Comparison of ENCODE assay signal across 21 cellular contexts in genomic region chr9:3857673-3858072, GRCh38.
DNase-seq lines count a peak whose midpoint lies in the region; ATAC-seq, FAIRE-seq and TF ChIP-seq lines count a peak whose summit lies in the region.
"Had no signal": no experiment of that assay in that cellular context is flagged by ENCODE, and none has a peak within 500 bp of the region (broad histone marks: within the 10 kb centered on the region; RNA-seq: fewer than 3 reads in every experiment).

No MANE protein-coding gene starts in this region.

- peak overlapping the region in 4 of 5 experiments; percentile 7 to 77 (median 45) for H3K27ac Mint-ChIP-seq in brain
- no peak overlapping the region for H3K27ac Mint-ChIP-seq in activated CD4-positive, alpha-beta memory T cell treated with anti-CD3 and anti-CD28 coated beads for 36 hours
- H3K27ac Mint-ChIP-seq: CD4-positive, alpha-beta T cell; effector memory CD8-positive, alpha-beta T cell; memory B cell; naive thymus-derived CD8-positive, alpha-beta T cell had no signal

- H3K9me1 ChIP-seq in keratinocyte (ENCODE audit: control insufficient read depth, extremely low read depth, insufficient read depth, low read length): no peaks in the 10 kb centered on the region

- H3K9me3 ChIP-seq in keratinocyte (ENCODE audit: control insufficient read depth, low read depth, low read length) (no peaks in the 10 kb centered on the region), vagina (no peaks in the 10 kb centered on the region)
- H3K9me3 ChIP-seq: SJCRH30 had no signal

- no peaks in the 10 kb centered on the region for H3K79me2 ChIP-seq in keratinocyte (ENCODE audit: control insufficient read depth, insufficient read depth, low read length)
- H3K79me2 ChIP-seq: parathyroid adenoma had no signal

- FAIRE-seq in keratinocyte (lab: Jason Lieb, UNC): peak; percentile 98
- FAIRE-seq: small intestine, urothelium cell line had no signal

- H3K4me3 Mint-ChIP-seq in brain: no peak overlapping the region
- H3K4me3 Mint-ChIP-seq in activated CD4-positive, alpha-beta memory T cell treated with anti-CD3 and anti-CD28 coated beads for 36 hours: no peak overlapping the region
- H3K4me3 Mint-ChIP-seq: CD4-positive, alpha-beta T cell; effector memory CD8-positive, alpha-beta T cell; memory B cell; naive thymus-derived CD8-positive, alpha-beta T cell had no signal

- CTCF ChIA-PET in activated CD4-positive, alpha-beta memory T cell treated with anti-CD3 and anti-CD28 coated beads for 36 hours (lab: Charles Lee): no interaction called here

- H3K9ac ChIP-seq in keratinocyte (ENCODE audit: control insufficient read depth, extremely low read depth, insufficient read depth, low read length): no peak overlapping the region
- H3K9ac ChIP-seq: parathyroid adenoma had no signal

- H3K36me3 Mint-ChIP-seq in brain: peaks cover 7% of the 10 kb centered on the region
- H3K36me3 Mint-ChIP-seq in activated CD4-positive, alpha-beta memory T cell treated with anti-CD3 and anti-CD28 coated beads for 36 hours: no peaks in the 10 kb centered on the region
- H3K36me3 Mint-ChIP-seq: memory B cell had no signal

- H3K36me3 ChIP-seq in keratinocyte (ENCODE audit: control insufficient read depth in 2 of 2, extremely low read depth in 1 of 2, insufficient read depth in 2 of 2, low read length in 2 of 2) (no peaks in the 10 kb centered on the region), vagina (no peaks in the 10 kb centered on the region)
- H3K36me3 ChIP-seq: SJCRH30 had no signal

- H3K4me1 ChIP-seq in keratinocyte (ENCODE audit: control insufficient read depth, extremely low read depth, insufficient read depth, low read length) (peaks cover 16% of the 10 kb centered on the region), vagina (peaks cover 2% of the 10 kb centered on the region)
- H3K4me1 ChIP-seq: parathyroid adenoma had no signal

- H3K27me3 Mint-ChIP-seq in brain: no peaks in the 10 kb centered on the region
- peaks cover 18% of the 10 kb centered on the region for H3K27me3 Mint-ChIP-seq in activated CD4-positive, alpha-beta memory T cell treated with anti-CD3 and anti-CD28 coated beads for 36 hours

- TF ChIP-seq CTCF in brain (conservative IDR thresholded peaks at IDR 0.05): no peak
- TF ChIP-seq CTCF in keratinocyte (optimal IDR thresholded peaks at IDR 0.05 in 1 of 3, IDR thresholded peaks at IDR 0.05 in 1 of 3, conservative IDR thresholded peaks at IDR 0.05 in 1 of 3; ENCODE audit: extremely low read depth in 1 of 3, insufficient read depth in 2 of 3, low read length in 3 of 3): no peak
- no peak for TF ChIP-seq CTCF in vagina (IDR thresholded peaks at IDR 0.05)

- no peaks in the 10 kb centered on the region for H4K20me1 ChIP-seq in keratinocyte (ENCODE audit: control insufficient read depth, extremely low read depth, insufficient read depth, low read length)

- peaks cover 43% of the 10 kb centered on the region for H3K4me1 Mint-ChIP-seq in brain
- no peaks in the 10 kb centered on the region for H3K4me1 Mint-ChIP-seq in activated CD4-positive, alpha-beta memory T cell treated with anti-CD3 and anti-CD28 coated beads for 36 hours (ENCODE audit: low read depth)
- H3K4me1 Mint-ChIP-seq: memory B cell; naive thymus-derived CD8-positive, alpha-beta T cell had no signal

- POLR2A ChIA-PET in activated CD4-positive, alpha-beta memory T cell treated with anti-CD3 and anti-CD28 coated beads for 36 hours (lab: Charles Lee): no interaction called here

- DNase-seq in AG20443 (ENCODE audit: low spot score): peak; percentile 36
- DNase-seq in HT1080 (ENCODE audit: low read depth): peak; percentile 73
- peak; percentile 66 for DNase-seq in keratinocyte (ENCODE audit: low read depth, low spot score)
- no peak for DNase-seq in vagina (ENCODE audit: extremely low spot score in 2 of 2)
- DNase-seq in DMS53 treated with DMSO at 0.1 percent for 48 hours (lab: John Stamatoyannopoulos, UW; ENCODE audit: unreplicated experiment): no peak
- DNase-seq in activated CD4-positive, alpha-beta memory T cell treated with anti-CD3 and anti-CD28 coated beads for 36 hours: no peak
- DNase-seq: ACHN; activated CD4-positive, alpha-beta T cell treated with anti-CD3 and anti-CD28 coated beads, Interleukin-2, amount 50 U/mL, for 48 hours; CD4-positive, alpha-beta T cell; effector memory CD8-positive, alpha-beta T cell; kidney glomerular epithelial cell; naive thymus-derived CD8-positive, alpha-beta T cell; NCI-H1417; NCI-H748 treated with DMSO at 0.1 percent for 48 hours; small intestine had no signal

- intact Hi-C loops in vagina (cut with DNase I): no loop called here
- intact Hi-C loops in activated CD4-positive, alpha-beta memory T cell treated with anti-CD3 and anti-CD28 coated beads for 36 hours (cut with micrococcal nuclease): no loop called here

- peaks cover 0 to 4% (median 0%) of the 10 kb centered on the region in 5 experiments for H3K9me3 Mint-ChIP-seq in brain
- no peaks in the 10 kb centered on the region for H3K9me3 Mint-ChIP-seq in activated CD4-positive, alpha-beta memory T cell treated with anti-CD3 and anti-CD28 coated beads for 36 hours
- H3K9me3 Mint-ChIP-seq: CD4-positive, alpha-beta T cell; effector memory CD8-positive, alpha-beta T cell; memory B cell; naive thymus-derived CD8-positive, alpha-beta T cell had no signal

- H3K27ac ChIP-seq in keratinocyte (ENCODE audit: control insufficient read depth, insufficient read depth, low read length): no peak overlapping the region
- no peak overlapping the region for H3K27ac ChIP-seq in vagina
- H3K27ac ChIP-seq: parathyroid adenoma, SJCRH30 had no signal

- dilution Hi-C loops in keratinocyte (cut with MboI; ENCODE audit: extremely low pct_ligation_motif_present, low sequenced_read_pairs): no loop called here

- H3K27me3 ChIP-seq in keratinocyte (ENCODE audit: control insufficient read depth, extremely low read depth, insufficient read depth, low read length) (no peaks in the 10 kb centered on the region), vagina (no peaks in the 10 kb centered on the region)
- H3K27me3 ChIP-seq: SJCRH30 had no signal

- H2AFZ ChIP-seq in keratinocyte (ENCODE audit: control insufficient read depth, low read length): no peak overlapping the region
- H2AFZ ChIP-seq: parathyroid adenoma had no signal

- TF ChIP-seq POLR2A in vagina (IDR thresholded peaks at IDR 0.05): no peak

- peak overlapping the region; percentile 9 for H3K4me2 ChIP-seq in keratinocyte (ENCODE audit: control insufficient read depth, extremely low read depth, insufficient read depth, low read depth, low read length)

- H3K4me3 ChIP-seq in keratinocyte (ENCODE audit: control insufficient read depth in 2 of 3, extremely low read depth in 1 of 3, insufficient read depth in 2 of 3, low read depth in 1 of 3, low read length in 3 of 3): no peak overlapping the region
- no peak overlapping the region for H3K4me3 ChIP-seq in vagina
- H3K4me3 ChIP-seq: SJCRH30 had no signal

- ATAC-seq in HG02588 (IDR thresholded peaks at IDR 0.05; ENCODE audit: unreplicated experiment): no peak
- ATAC-seq: effector memory CD8-positive, alpha-beta T cell; naive thymus-derived CD8-positive, alpha-beta T cell had no signal

Comparison
In these comparisons a context has a peak if more than half of its experiments do, and no peak if none do; other contexts are left out.
1. DNase-seq: peak in AG20443 (single experiment), HT1080 (single experiment) and keratinocyte (single experiment); none in vagina (0 of 2), DMS53 treated with DMSO at 0.1 percent for 48 hours (single experiment) and activated CD4-positive, alpha-beta memory T cell treated with anti-CD3 and anti-CD28 coated beads for 36 hours (single experiment).